ENCODE assay signal across 1 cellular context in the genomic region with DNA sequence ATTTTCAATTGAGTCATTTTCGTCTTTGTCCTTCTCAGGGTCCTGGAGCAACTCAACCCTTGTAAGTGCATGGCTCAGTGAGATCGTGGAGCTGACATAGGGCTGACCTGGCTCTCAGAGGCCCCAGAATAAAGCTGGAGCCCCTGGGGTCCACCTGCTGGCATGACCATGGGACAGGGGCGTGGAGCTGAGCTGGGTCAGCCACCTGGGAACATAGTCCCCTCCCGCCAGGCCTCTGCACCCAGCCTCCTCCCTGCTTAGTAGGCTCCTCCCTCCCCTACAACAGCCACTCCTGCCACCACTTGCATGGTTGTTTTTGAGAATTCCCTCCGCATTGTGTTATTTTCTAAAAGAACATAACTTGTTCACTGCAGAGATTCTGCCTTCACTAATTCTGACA.
TF ChIP-seq lines count a peak whose summit lies in the region.

No MANE protein-coding gene starts in this region.

TF ChIP-seq in HepG2, 621 proteins besides CTCF, POLR2A, EP300 and RAD21 (continued from another document):
- peak; percentile 68; the same call in 1 of the 2 replicates for TF ChIP-seq ZNF770 (CRISPR knock-in tag; IDR thresholded peaks at IDR 0.05)
- TF ChIP-seq ZNF7 (CRISPR knock-in tag; IDR thresholded peaks at IDR 0.05), result peak; percentile 58; the same call in 1 of the 2 replicates
- TF ChIP-seq PRMT3 (CRISPR knock-in tag; IDR thresholded peaks at IDR 0.05; ENCODE audit: borderline replicate concordance, low read depth), result no peak
- no peak for TF ChIP-seq ZNF564 (CRISPR knock-in tag; IDR thresholded peaks at IDR 0.05)
- no peak for TF ChIP-seq ZNF383 (CRISPR knock-in tag; IDR thresholded peaks at IDR 0.05; ENCODE audit: borderline replicate concordance)
- no peak for TF ChIP-seq ZNF530 (CRISPR knock-in tag; IDR thresholded peaks at IDR 0.05; ENCODE audit: low read depth)
- no peak for TF ChIP-seq ZNF674 (CRISPR knock-in tag; IDR thresholded peaks at IDR 0.05; ENCODE audit: low read depth)
- no peak for TF ChIP-seq NFKB2 (CRISPR knock-in tag; IDR thresholded peaks at IDR 0.05; ENCODE audit: borderline replicate concordance)
- TF ChIP-seq ZSCAN25 (CRISPR knock-in tag; IDR thresholded peaks at IDR 0.05), result 0 out of 2 replicates have a peak, but pooled peaks have one; percentile 33
- no peak for TF ChIP-seq ZNF569 (CRISPR knock-in tag; IDR thresholded peaks at IDR 0.05; ENCODE audit: borderline replicate concordance)
- no peak for TF ChIP-seq DZIP1 (CRISPR knock-in tag; IDR thresholded peaks at IDR 0.05)
- no peak for TF ChIP-seq NR3C1 (CRISPR knock-in tag; IDR thresholded peaks at IDR 0.05)
- TF ChIP-seq HNRNPH1 (optimal IDR thresholded peaks at IDR 0.05; ENCODE audit: low read depth, low read length), result no peak
- TF ChIP-seq ZNF709 (CRISPR knock-in tag; IDR thresholded peaks at IDR 0.05), result no peak
- TF ChIP-seq ZNF446 (CRISPR knock-in tag; IDR thresholded peaks at IDR 0.05), result no peak
